Comparison of ENCODE assay signal across 12 cellular contexts in the genomic region with DNA sequence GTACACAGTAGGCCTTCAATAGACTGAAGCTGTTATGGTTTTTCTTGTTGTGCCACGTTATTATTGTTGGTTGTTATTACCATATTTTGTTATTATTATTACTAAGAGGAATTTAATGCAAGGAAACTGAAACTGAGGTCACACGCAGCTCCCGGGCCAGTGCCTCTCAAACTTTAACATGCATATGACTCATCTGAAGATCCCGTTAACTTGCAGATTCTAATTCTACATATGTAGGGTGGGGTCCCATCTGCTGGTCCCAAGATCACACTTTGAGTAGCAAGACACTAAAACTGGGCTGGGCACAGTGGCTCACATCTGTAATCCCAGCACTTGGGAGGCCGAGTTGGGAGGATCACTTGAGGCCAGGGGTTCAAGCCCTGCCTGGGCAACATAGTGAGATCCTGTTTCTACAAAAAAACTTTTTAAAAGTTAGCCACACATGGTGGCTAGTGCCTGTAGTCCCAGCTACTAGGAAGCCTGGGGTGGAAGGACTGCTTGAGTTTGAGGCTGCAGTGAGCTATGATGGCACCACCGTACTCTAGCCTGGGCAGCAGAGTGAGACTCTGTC. TPM values are rescaled to one million over a fixed set of nuclear protein-coding genes. Genes with fewer than 3 reads are reported as not detected.
DNase-seq lines count a peak whose midpoint lies in the region; ATAC-seq and TF ChIP-seq lines count a peak whose summit lies in the region.
"Had no signal": no experiment of that assay in that cellular context is flagged by ENCODE, and none has a peak within 500 bp of the region (broad histone marks: within the 10 kb centered on the region; RNA-seq: fewer than 3 reads in every experiment).

No MANE protein-coding gene starts in this region.

- H3K4me3 ChIP-seq in sigmoid colon = peak overlapping the region in 1 of 4 donors; percentile 13
- H3K4me3 ChIP-seq: GM23338 had no signal

- no peaks in the 10 kb centered on the region for H3K36me3 Mint-ChIP-seq in WTC11
- no peaks in the 10 kb centered on the region for H3K36me3 Mint-ChIP-seq in stimulated activated naive B cell treated with anti-CD40 and anti-IgM and Interleukin-4, amounts not matched to agents 10 μg/mL and 1 μg/mL and 100 μg/mL, for 72 hours
- H3K36me3 Mint-ChIP-seq in activated T-helper 1 cell treated with anti-CD3 and anti-CD28 coated beads, Interleukin-12 subunit alpha, Interleukin-12 subunit beta, Interleukin-2, Interleukin-4 antibody, amounts not matched to agents 30 ng/mL and 10 ng/mL and 1 ng/mL, durations not matched to agents 14 hours and 24 hours and 36 hours (ENCODE audit: low read depth) = no peaks in the 10 kb centered on the region

- H3K9me3 Mint-ChIP-seq in WTC11 = peaks cover 11% of the 10 kb centered on the region
- H3K9me3 Mint-ChIP-seq in stimulated activated naive B cell treated with anti-CD40 and anti-IgM and Interleukin-4, amounts not matched to agents 10 μg/mL and 1 μg/mL and 100 μg/mL, for 72 hours = no peaks in the 10 kb centered on the region
- H3K9me3 Mint-ChIP-seq in activated T-helper 1 cell treated with anti-CD3 and anti-CD28 coated beads, Interleukin-12 subunit alpha, Interleukin-12 subunit beta, Interleukin-2, Interleukin-4 antibody, amounts not matched to agents 30 ng/mL and 10 ng/mL and 1 ng/mL, durations not matched to agents 14 hours and 24 hours and 36 hours = no peaks in the 10 kb centered on the region

- intact Hi-C loops in activated T-helper 1 cell treated with anti-CD3 and anti-CD28 coated beads, Interleukin-12 subunit alpha, Interleukin-12 subunit beta, Interleukin-2, Interleukin-4 antibody, amounts not matched to agents 30 ng/mL and 10 ng/mL and 1 ng/mL, durations not matched to agents 14 hours and 24 hours and 36 hours (cut with micrococcal nuclease) = no loop called here
- intact Hi-C loops in sigmoid colon (cut with DNase I) = no loop called here

- CTCF ChIA-PET in WTC11 (lab: Charles Lee) = interaction anchor here (1.5 to 2.0 kb wide), 2 partner anchors 25 to 502 kb away, joined by 3 to 7 read pairs; no protein-coding TSS in a partner anchor

- no peak for TF ChIP-seq POLR2A in sigmoid colon (IDR thresholded peaks at IDR 0.05)
- no peak for TF ChIP-seq POLR2A in GM18505 (IDR thresholded peaks at IDR 0.05; ENCODE audit: borderline replicate concordance, extremely low read depth, insufficient read depth, insufficient read length)

- H3K4me1 ChIP-seq in sigmoid colon = no peaks in the 10 kb centered on the region

- DNase-seq in GM19238 (ENCODE audit: insufficient read length, low spot score) (peak; percentile 21), WTC11 (ENCODE audit: low spot score) (no peak), sigmoid colon (no peak)
- DNase-seq in stimulated activated naive B cell treated with anti-CD40 and anti-IgM and Interleukin-4, amounts not matched to agents 10 μg/mL and 1 μg/mL and 100 μg/mL, for 72 hours = peak; percentile 13
- no peak for DNase-seq in activated T-helper 1 cell treated with anti-CD3 and anti-CD28 coated beads, Interleukin-12 subunit alpha, Interleukin-12 subunit beta, Interleukin-2, Interleukin-4 antibody, amounts not matched to agents 30 ng/mL and 10 ng/mL and 1 ng/mL, durations not matched to agents 14 hours and 24 hours and 36 hours (ENCODE audit: low spot score)
- DNase-seq: NCI-H2227 treated with DMSO at 0.1 percent for 48 hours had no signal

- TF ChIP-seq CTCF in WTC11 (IDR thresholded peaks at IDR 0.05) (no peak), sigmoid colon (IDR thresholded peaks at IDR 0.05) (no peak)

- H3K27me3 ChIP-seq in sigmoid colon = no peaks in the 10 kb centered on the region

- POLR2A ChIA-PET in WTC11 (lab: Charles Lee) = no interaction called here

- no peak for TF ChIP-seq EP300 in sigmoid colon (IDR thresholded peaks at IDR 0.05)

- WGBS in sigmoid colon, 2 donors = 63 to 67% methylated on average over 6 of the region's 6 CpGs

- H3K4me1 Mint-ChIP-seq in WTC11 = peaks cover 5% of the 10 kb centered on the region; the same call in 1 of the 2 replicates
- peaks cover 7 to 9% of the 10 kb centered on the region in 2 donors for H3K4me1 Mint-ChIP-seq in stimulated activated naive B cell treated with anti-CD40 and anti-IgM and Interleukin-4, amounts not matched to agents 10 μg/mL and 1 μg/mL and 100 μg/mL, for 72 hours
- H3K4me1 Mint-ChIP-seq in activated T-helper 1 cell treated with anti-CD3 and anti-CD28 coated beads, Interleukin-12 subunit alpha, Interleukin-12 subunit beta, Interleukin-2, Interleukin-4 antibody, amounts not matched to agents 30 ng/mL and 10 ng/mL and 1 ng/mL, durations not matched to agents 14 hours and 24 hours and 36 hours (ENCODE audit: low read depth) = no peaks in the 10 kb centered on the region

- peak overlapping the region in 2 of 4 donors; percentile 8 to 19 for H3K27ac ChIP-seq in sigmoid colon

- no peaks in the 10 kb centered on the region for H3K27me3 Mint-ChIP-seq in WTC11 (ENCODE audit: low read depth)
- H3K27me3 Mint-ChIP-seq in stimulated activated naive B cell treated with anti-CD40 and anti-IgM and Interleukin-4, amounts not matched to agents 10 μg/mL and 1 μg/mL and 100 μg/mL, for 72 hours = peaks cover 7 to 9% of the 10 kb centered on the region in 2 donors
- H3K27me3 Mint-ChIP-seq in activated T-helper 1 cell treated with anti-CD3 and anti-CD28 coated beads, Interleukin-12 subunit alpha, Interleukin-12 subunit beta, Interleukin-2, Interleukin-4 antibody, amounts not matched to agents 30 ng/mL and 10 ng/mL and 1 ng/mL, durations not matched to agents 14 hours and 24 hours and 36 hours (ENCODE audit: insufficient read depth) = peaks cover 2% of the 10 kb centered on the region

- ATAC-seq in HG03066 (IDR thresholded peaks at IDR 0.05; ENCODE audit: low read depth, unreplicated experiment) (peak; percentile 72), WTC11 (no peak), GM18505 (IDR thresholded peaks at IDR 0.05; ENCODE audit: unreplicated experiment) (no peak)
- peak; percentile 87 to 94 for ATAC-seq in stimulated activated naive B cell treated with anti-CD40 and anti-IgM and Interleukin-4, amounts not matched to agents 10 μg/mL and 1 μg/mL and 100 μg/mL, for 72 hours (replicated peaks)
- no peak for ATAC-seq in activated CD4-positive, CD25-positive, alpha-beta regulatory T cell treated with anti-CD3 and anti-CD28 coated beads, Interleukin-2, amount 50 U/mL, for 24 hours

- no peaks in the 10 kb centered on the region for H3K36me3 ChIP-seq in sigmoid colon

- H3K4me3 Mint-ChIP-seq in WTC11 = no peak overlapping the region
- H3K4me3 Mint-ChIP-seq in stimulated activated naive B cell treated with anti-CD40 and anti-IgM and Interleukin-4, amounts not matched to agents 10 μg/mL and 1 μg/mL and 100 μg/mL, for 72 hours = no peak overlapping the region
- H3K4me3 Mint-ChIP-seq in activated T-helper 1 cell treated with anti-CD3 and anti-CD28 coated beads, Interleukin-12 subunit alpha, Interleukin-12 subunit beta, Interleukin-2, Interleukin-4 antibody, amounts not matched to agents 30 ng/mL and 10 ng/mL and 1 ng/mL, durations not matched to agents 14 hours and 24 hours and 36 hours = no peak overlapping the region
- H3K4me3 Mint-ChIP-seq: GM23338 had no signal

- no peaks in the 10 kb centered on the region for H3K9me3 ChIP-seq in sigmoid colon

- no peak overlapping the region for H3K27ac Mint-ChIP-seq in WTC11
- H3K27ac Mint-ChIP-seq in stimulated activated naive B cell treated with anti-CD40 and anti-IgM and Interleukin-4, amounts not matched to agents 10 μg/mL and 1 μg/mL and 100 μg/mL, for 72 hours = peak overlapping the region; percentile 37
- H3K27ac Mint-ChIP-seq in activated T-helper 1 cell treated with anti-CD3 and anti-CD28 coated beads, Interleukin-12 subunit alpha, Interleukin-12 subunit beta, Interleukin-2, Interleukin-4 antibody, amounts not matched to agents 30 ng/mL and 10 ng/mL and 1 ng/mL, durations not matched to agents 14 hours and 24 hours and 36 hours = no peak overlapping the region
- H3K27ac Mint-ChIP-seq: GM23338 had no signal

TF ChIP-seq in WTC11, 78 proteins besides CTCF, POLR2A, EP300 and RAD21:
- TF ChIP-seq ATF2 (CRISPR knock-in tag; IDR thresholded peaks at IDR 0.05; ENCODE audit: borderline replicate concordance, low read depth) (no peak), ZNF121 (CRISPR knock-in tag; IDR thresholded peaks at IDR 0.05) (peak; percentile 48; the same call in 1 of the 2 replicates)

RNA-seq across cellular contexts. Expression of gene ACSM5, which starts 0.9 kb away (rescaled TPM):
- total RNA-seq in WTC11 (2021) (0.16 to 0.17 TPM in 2 of 3 replicates, not detected in the other), sigmoid colon (10 to 100 TPM in 1 of 4 donors, 1 to 10 TPM in 3; 2.8 to 11.4 (median 4.0) TPM)
- total RNA-seq in activated T-helper 1 cell treated with anti-CD3 and anti-CD28 coated beads, Interleukin-12 subunit alpha, Interleukin-12 subunit beta, Interleukin-2, Interleukin-4 antibody, amounts not matched to agents 30 ng/mL and 10 ng/mL and 1 ng/mL, durations not matched to agents 14 hours and 24 hours and 36 hours = not detected in 2 replicates
- 1 to 10 TPM in 2 of 3 donors, under 1 TPM in 1; 0.69 to 4.2 (median 1.3) TPM for polyA plus RNA-seq in sigmoid colon
- total RNA-seq: GM23338, pulmonary artery endothelial cell had no signal
- polyA plus RNA-seq: GM23338 had no signal

RNA-seq across cellular contexts. Expression of gene PDILT, which starts 5.7 kb away (rescaled TPM):
- total RNA-seq in WTC11 (2021) = not detected in 3 replicates
- total RNA-seq in activated T-helper 1 cell treated with anti-CD3 and anti-CD28 coated beads, Interleukin-12 subunit alpha, Interleukin-12 subunit beta, Interleukin-2, Interleukin-4 antibody, amounts not matched to agents 30 ng/mL and 10 ng/mL and 1 ng/mL, durations not matched to agents 14 hours and 24 hours and 36 hours = not detected in 2 replicates
- total RNA-seq in sigmoid colon = not detected
- polyA plus RNA-seq in sigmoid colon = not detected
- total RNA-seq: GM23338, lower leg skin, pulmonary artery endothelial cell had no signal
- polyA plus RNA-seq: GM23338 had no signal

RNA-seq across cellular contexts. Expression of gene ACSM2A, which starts 41.1 kb away (rescaled TPM):
- total RNA-seq in WTC11 (2021) (0.14 TPM in 1 of 3 replicates, not detected in the others), sigmoid colon (under 1 TPM in 1 of 4 donors, not detected in 3; 0.49 TPM)
- total RNA-seq in activated T-helper 1 cell treated with anti-CD3 and anti-CD28 coated beads, Interleukin-12 subunit alpha, Interleukin-12 subunit beta, Interleukin-2, Interleukin-4 antibody, amounts not matched to agents 30 ng/mL and 10 ng/mL and 1 ng/mL, durations not matched to agents 14 hours and 24 hours and 36 hours = not detected in 2 replicates
- 1 to 10 TPM in 1 of 3 donors, under 1 TPM in 1, not detected in 1; 0.06 to 1.2 TPM for polyA plus RNA-seq in sigmoid colon
- total RNA-seq: GM23338, lower leg skin, pulmonary artery endothelial cell had no signal
- polyA plus RNA-seq: GM23338 had no signal

RNA-seq across cellular contexts. Expression of gene UMOD, which starts 57.7 kb away (rescaled TPM):
- total RNA-seq in WTC11 (2021) (not detected in 3 replicates), sigmoid colon (not detected)
- not detected in 2 replicates for total RNA-seq in activated T-helper 1 cell treated with anti-CD3 and anti-CD28 coated beads, Interleukin-12 subunit alpha, Interleukin-12 subunit beta, Interleukin-2, Interleukin-4 antibody, amounts not matched to agents 30 ng/mL and 10 ng/mL and 1 ng/mL, durations not matched to agents 14 hours and 24 hours and 36 hours
- not detected for polyA plus RNA-seq in sigmoid colon
- total RNA-seq: GM23338, lower leg skin, pulmonary artery endothelial cell had no signal
- polyA plus RNA-seq: GM23338 had no signal

Comparison
In these comparisons a context has a peak if more than half of its experiments do, and no peak if none do; other contexts are left out.
1. DNase-seq: peak in GM19238 (single experiment) and stimulated activated naive B cell treated with anti-CD40 and anti-IgM and Interleukin-4, amounts not matched to agents 10 μg/mL and 1 μg/mL and 100 μg/mL, for 72 hours (single experiment); none in WTC11 (single experiment), activated T-helper 1 cell treated with anti-CD3 and anti-CD28 coated beads, Interleukin-12 subunit alpha, Interleukin-12 subunit beta, Interleukin-2, Interleukin-4 antibody, amounts not matched to agents 30 ng/mL and 10 ng/mL and 1 ng/mL, durations not matched to agents 14 hours and 24 hours and 36 hours (single experiment) and sigmoid colon (single experiment).
2. ATAC-seq: peak in HG03066 (single experiment) and stimulated activated naive B cell treated with anti-CD40 and anti-IgM and Interleukin-4, amounts not matched to agents 10 μg/mL and 1 μg/mL and 100 μg/mL, for 72 hours (2 of 2); none in WTC11 (single experiment), activated CD4-positive, CD25-positive, alpha-beta regulatory T cell treated with anti-CD3 and anti-CD28 coated beads, Interleukin-2, amount 50 U/mL, for 24 hours (0 of 2) and GM18505 (single experiment).